Comparison of ENCODE assay signal across 8 cellular contexts in genomic region chr11:83521647-83522596, GRCh38.
DNase-seq lines count a peak whose midpoint lies in the region; ATAC-seq and TF ChIP-seq lines count a peak whose summit lies in the region.

No MANE protein-coding gene starts in this region.

- H3K4me3 ChIP-seq in endodermal cell (ENCODE audit: low read length), result no peak overlapping the region
- no peak overlapping the region for H3K4me3 ChIP-seq in colonic mucosa

- no peaks in the 10 kb centered on the region for H3K4me1 ChIP-seq in endodermal cell (ENCODE audit: control insufficient read depth, insufficient read depth, low read length)
- no peaks in the 10 kb centered on the region for H3K4me1 ChIP-seq in colonic mucosa

- H3K4me1 Mint-ChIP-seq in endodermal cell, result peaks cover 17% of the 10 kb centered on the region

- H3K27ac Mint-ChIP-seq in endodermal cell, result no peak overlapping the region

- peak overlapping the region; percentile 62 for H3K27ac ChIP-seq in 22Rv1
- H3K27ac ChIP-seq in endodermal cell (ENCODE audit: low read depth, low read length), result no peak overlapping the region
- H3K27ac ChIP-seq in colonic mucosa, result no peak overlapping the region

- no peak for ATAC-seq in HG03095 (IDR thresholded peaks at IDR 0.05; ENCODE audit: unreplicated experiment)

- no peaks in the 10 kb centered on the region for H3K27me3 Mint-ChIP-seq in endodermal cell (ENCODE audit: insufficient read depth)

- H3K27me3 ChIP-seq in endodermal cell (ENCODE audit: control insufficient read depth, insufficient read depth, low read length, poor library complexity, severe bottlenecking) (no peaks in the 10 kb centered on the region), colonic mucosa (no peaks in the 10 kb centered on the region)

- H3K4me3 Mint-ChIP-seq in endodermal cell, result no peak overlapping the region

- intact Hi-C loops in colonic mucosa (cut with DNase I), result no loop called here

- DNase-seq in NCI-H446 treated with DMSO at 0.1 percent for 48 hours (lab: John Stamatoyannopoulos, UW) (peak; percentile 58), endodermal cell (peak; percentile 70), NCI-H2029 (lab: John Stamatoyannopoulos, UW) (no peak), AML-193 (lab: John Stamatoyannopoulos, UW) (no peak), colonic mucosa (no peak)

- peak; percentile 45 for TF ChIP-seq CTCF in 22Rv1 (IDR thresholded peaks at IDR 0.05)
- peak; percentile 4; the same call in 1 of the 3 replicates for TF ChIP-seq CTCF in GM12872 (IDR thresholded peaks at IDR 0.05; ENCODE audit: insufficient read depth, low read depth, low read length)
- peak; percentile 65 for TF ChIP-seq CTCF in endodermal cell (conservative IDR thresholded peaks at IDR 0.05)
- no peak for TF ChIP-seq CTCF in colonic mucosa (IDR thresholded peaks at IDR 0.05)

- 71 to 82% methylated on average over 7 to 8 of the region's 8 CpGs for WGBS in endodermal cell (ENCODE audit: insufficient coverage in 1 of 2, insufficient read length in 1 of 2), 2 experiments

- H3K9me3 ChIP-seq in endodermal cell (ENCODE audit: control insufficient read depth, low read length) (peaks cover 31% of the 10 kb centered on the region), colonic mucosa (no peaks in the 10 kb centered on the region)

- H3K36me3 ChIP-seq in endodermal cell (ENCODE audit: control insufficient read depth, insufficient read depth, low read length) (no peaks in the 10 kb centered on the region), colonic mucosa (no peaks in the 10 kb centered on the region)

- H3K9me3 Mint-ChIP-seq in endodermal cell, result peaks cover 24% of the 10 kb centered on the region

- H3K9ac ChIP-seq in endodermal cell (ENCODE audit: extremely low read depth, low read length, poor library complexity, severe bottlenecking) (no peak overlapping the region), colonic mucosa (ENCODE audit: low read depth in 2 of 2, low read length in 2 of 2) (no peak overlapping the region)

- H3K36me3 Mint-ChIP-seq in endodermal cell (ENCODE audit: low read depth), result peaks cover 17% of the 10 kb centered on the region

Comparison
In these comparisons a context has a peak if more than half of its experiments do, and no peak if none do; other contexts are left out.
1. DNase-seq: peak in NCI-H446 treated with DMSO at 0.1 percent for 48 hours (single experiment) and endodermal cell (single experiment); none in NCI-H2029 (single experiment), AML-193 (0 of 2) and colonic mucosa (single experiment).